ENCODE assay signal across 8 cellular contexts in the genomic region with DNA sequence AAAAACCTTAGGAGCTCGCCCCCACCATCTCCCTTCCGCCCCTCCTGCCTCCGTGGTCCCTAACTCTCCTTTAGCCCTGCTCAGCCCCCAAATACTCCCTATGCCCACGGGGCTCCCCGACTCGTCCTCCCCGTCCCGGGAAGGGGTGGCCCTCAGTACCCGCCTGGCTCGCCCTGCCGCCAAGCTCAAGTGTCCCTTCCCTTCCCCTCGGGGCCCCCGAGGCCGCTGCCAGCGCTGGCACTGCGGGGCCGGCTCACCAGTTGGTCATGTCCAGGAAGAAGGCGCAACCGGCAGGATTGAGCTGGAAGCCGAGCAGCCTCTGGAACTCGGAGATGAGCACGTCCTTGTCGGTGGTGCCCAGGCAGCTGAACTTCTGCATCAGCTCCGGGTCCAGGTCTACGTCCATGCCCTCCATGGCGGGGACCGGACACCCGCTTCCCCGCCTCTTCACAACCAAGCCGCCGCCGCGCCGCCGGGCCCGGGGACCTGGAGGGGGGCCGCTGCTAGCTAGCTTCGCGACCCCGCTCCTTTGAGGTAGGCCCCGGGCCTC. TPM values are rescaled to one million over a fixed set of nuclear protein-coding genes. Genes with fewer than 3 reads are reported as not detected.
DNase-seq lines count a peak whose midpoint lies in the region; ATAC-seq lines count a peak whose summit lies in the region.

No MANE protein-coding gene starts in this region.

- H3K9me3 Mint-ChIP-seq in activated T-cell treated with anti-CD3 and anti-CD28 coated beads, Interleukin-2, amount 50 U/mL, for 4 hours, result no peaks in the 10 kb centered on the region

- H3K4me1 ChIP-seq in endocrine pancreas (ENCODE audit: control insufficient read depth, insufficient read depth, low read length) (peaks cover 4% of the 10 kb centered on the region), mucosa of stomach (ENCODE audit: control insufficient read depth, insufficient read depth, low read length) (peaks cover 6% of the 10 kb centered on the region), aorta (ENCODE audit: control insufficient read depth in 1 of 2, insufficient read depth in 2 of 2, low read length in 2 of 2) (peaks cover 0 to 4% of the 10 kb centered on the region in 2 donors)

- 1% methylated on average over 38 to 41 of the region's 41 CpGs for WGBS in aorta, 2 donors

- H3K4me1 Mint-ChIP-seq in activated T-cell treated with anti-CD3 and anti-CD28 coated beads, Interleukin-2, amount 50 U/mL, for 4 hours (ENCODE audit: low read depth), result peaks cover 51% of the 10 kb centered on the region

- ATAC-seq in activated T-cell treated with anti-CD3 and anti-CD28 coated beads, Interleukin-2, amount 50 U/mL, for 4 hours, result peak; percentile 33 to 52
- ATAC-seq in HG02870 (IDR thresholded peaks at IDR 0.05; ENCODE audit: unreplicated experiment), result peak; percentile 26
- ATAC-seq in aorta (ENCODE audit: low FRiP score), result peak; percentile 76

- H3K36me3 Mint-ChIP-seq in activated T-cell treated with anti-CD3 and anti-CD28 coated beads, Interleukin-2, amount 50 U/mL, for 4 hours (ENCODE audit: insufficient read depth), result no peaks in the 10 kb centered on the region

- peak overlapping the region; percentile 98 for H3K4me3 Mint-ChIP-seq in activated T-cell treated with anti-CD3 and anti-CD28 coated beads, Interleukin-2, amount 50 U/mL, for 4 hours

- peak overlapping the region; percentile 86 for H3K9ac ChIP-seq in endocrine pancreas (ENCODE audit: control insufficient read depth, insufficient read depth, low read length)
- peak overlapping the region; percentile 93 for H3K9ac ChIP-seq in mucosa of stomach (ENCODE audit: low read length)

- H3K27me3 Mint-ChIP-seq in activated T-cell treated with anti-CD3 and anti-CD28 coated beads, Interleukin-2, amount 50 U/mL, for 4 hours (ENCODE audit: low read depth), result no peaks in the 10 kb centered on the region

- intact Hi-C loops in aorta (cut with DNase I), result loop anchor here in 1 of 2 donors (5.0 kb wide), 2 partner anchors 39 to 84 kb away; no protein-coding TSS in a partner anchor

- peak overlapping the region; percentile 59 to 89 for H3K27ac ChIP-seq in aorta (ENCODE audit: low read depth in 1 of 2, low read length in 2 of 2)

- DNase-seq in activated T-cell treated with anti-CD3 and anti-CD28 coated beads, Interleukin-2, amount 50 U/mL, for 4 hours, result no peak
- DNase-seq in activated T-cell treated with anti-CD3 and anti-CD28 coated beads, Interleukin-2, amount 50 U/mL, for 48 hours, result no peak
- DNase-seq in RKO (ENCODE audit: low spot score) (peak; percentile 57), aorta (peak; percentile 73 to 89), cortex of kidney (lab: John Stamatoyannopoulos, UW) (no peak)

- H3K27me3 ChIP-seq in endocrine pancreas (ENCODE audit: control insufficient read depth, insufficient read depth, low read length), result no peaks in the 10 kb centered on the region
- no peaks in the 10 kb centered on the region for H3K27me3 ChIP-seq in mucosa of stomach (ENCODE audit: control insufficient read depth, insufficient read depth, low read length)
- no peaks in the 10 kb centered on the region for H3K27me3 ChIP-seq in aorta (ENCODE audit: control insufficient read depth in 1 of 2, insufficient read depth in 2 of 2, low read length in 1 of 2)

- H3K4me3 ChIP-seq in endocrine pancreas (ENCODE audit: control insufficient read depth, insufficient read depth, low read length) (peak overlapping the region; percentile 88), mucosa of stomach (ENCODE audit: low read length) (peak overlapping the region; percentile 91), aorta (ENCODE audit: low read length in 2 of 2) (peak overlapping the region; percentile 89 to 93)

- H3K36me3 ChIP-seq in endocrine pancreas (ENCODE audit: control insufficient read depth, insufficient read depth, low read length), result no peaks in the 10 kb centered on the region
- H3K36me3 ChIP-seq in mucosa of stomach (ENCODE audit: control insufficient read depth, insufficient read depth, low read length), result no peaks in the 10 kb centered on the region
- no peaks in the 10 kb centered on the region for H3K36me3 ChIP-seq in aorta (ENCODE audit: control insufficient read depth in 1 of 2, insufficient read depth in 2 of 2, low read length in 1 of 2)

- H3K9me3 ChIP-seq in endocrine pancreas (ENCODE audit: control insufficient read depth, low read length) (no peaks in the 10 kb centered on the region), mucosa of stomach (ENCODE audit: control insufficient read depth, low read length) (no peaks in the 10 kb centered on the region), aorta (ENCODE audit: control insufficient read depth, low read length) (no peaks in the 10 kb centered on the region)

RNA-seq across cellular contexts. Expression of a gene that starts 0.3 kb away (rescaled TPM):
- total RNA-seq in activated T-cell treated with anti-CD3 and anti-CD28 coated beads, Interleukin-2, amount 50 U/mL, for 4 hours, result 10 to 100 TPM; 47.0 to 57.6 (median 53.4) TPM
- total RNA-seq in aorta, result 10 to 100 TPM; 69.7 to 76.6 TPM
- 10 to 100 TPM; 46.7 to 62.2 TPM for polyA plus RNA-seq in aorta

Comparison
In these comparisons a context has a peak if more than half of its experiments do, and no peak if none do; other contexts are left out.
1. ATAC-seq: peak in every context shown above with its lines; median percentile 76 in aorta; 42 in activated T-cell treated with anti-CD3 and anti-CD28 coated beads, Interleukin-2, amount 50 U/mL, for 4 hours; 26 in HG02870.
2. DNase-seq: peak in RKO (single experiment) and aorta (2 of 2); none in activated T-cell treated with anti-CD3 and anti-CD28 coated beads, Interleukin-2, amount 50 U/mL, for 4 hours (single experiment), activated T-cell treated with anti-CD3 and anti-CD28 coated beads, Interleukin-2, amount 50 U/mL, for 48 hours (0 of 2) and cortex of kidney (single experiment).
3. Peak in every context shown above with its lines, with median percentiles within 50 percentile points of each other: H3K4me3 ChIP-seq.